In genomic region chr16:1769402-1770300, GRCh38 we compare ENCODE assay signal across 9 cellular contexts. TPM values are rescaled to one million over a fixed set of nuclear protein-coding genes. Genes with fewer than 3 reads are reported as not detected.
DNase-seq lines count a peak whose midpoint lies in the region; ATAC-seq and TF ChIP-seq lines count a peak whose summit lies in the region.
"Had no signal": no experiment of that assay in that cellular context is flagged by ENCODE, and none has a peak within 500 bp of the region (broad histone marks: within the 10 kb centered on the region; RNA-seq: fewer than 3 reads in every experiment).

No MANE protein-coding gene starts in this region.

- DNase-seq in T-helper 2 cell treated with Interferon-gamma antibody and Interleukin-4, amounts not matched to agents 5 μg/mL and 100 μg/mL, for 36 hours (ENCODE audit: low spot score): no peak
- DNase-seq in T-helper 2 cell (no peak), T-helper 17 cell (no peak), fibroblast of pulmonary artery (ENCODE audit: low read depth) (no peak), AG08395 (ENCODE audit: low spot score) (no peak), lower leg skin (ENCODE audit: low spot score in 2 of 2) (no peak)
- DNase-seq in stimulated activated naive CD8-positive, alpha-beta T cell treated with anti-CD3 and anti-CD28 coated beads, Interleukin-15, amount 100 ng/mL, for 72 hours: no peak
- DNase-seq in effector CD4-positive, alpha-beta T cell: no peak
- DNase-seq: NCI-H1694 had no signal

- WGBS in lower leg skin, 2 donors: 71 to 72% methylated on average over 19 to 20 of the region's 27 CpGs

- intact Hi-C loops in lower leg skin (cut with DNase I; ENCODE audit: low total_unique reads): no loop called here

- peak overlapping the region; percentile 74 for H3K4me3 Mint-ChIP-seq in T-helper 2 cell treated with Interferon-gamma antibody and Interleukin-4, amounts not matched to agents 5 μg/mL and 100 μg/mL, for 36 hours
- peak overlapping the region; percentile 58 for H3K4me3 Mint-ChIP-seq in T-helper 17 cell
- peak overlapping the region; percentile 85 to 93 for H3K4me3 Mint-ChIP-seq in stimulated activated naive CD8-positive, alpha-beta T cell treated with anti-CD3 and anti-CD28 coated beads, Interleukin-15, amount 100 ng/mL, for 72 hours

- H3K4me1 Mint-ChIP-seq in T-helper 2 cell treated with Interferon-gamma antibody and Interleukin-4, amounts not matched to agents 5 μg/mL and 100 μg/mL, for 36 hours (ENCODE audit: low read depth): peaks cover 2% of the 10 kb centered on the region
- peaks cover 14% of the 10 kb centered on the region for H3K4me1 Mint-ChIP-seq in T-helper 17 cell
- peaks cover 42% of the 10 kb centered on the region for H3K4me1 Mint-ChIP-seq in stimulated activated naive CD8-positive, alpha-beta T cell treated with anti-CD3 and anti-CD28 coated beads, Interleukin-15, amount 100 ng/mL, for 72 hours

- H3K27ac Mint-ChIP-seq in T-helper 2 cell treated with Interferon-gamma antibody and Interleukin-4, amounts not matched to agents 5 μg/mL and 100 μg/mL, for 36 hours: peak overlapping the region; percentile 55
- peak overlapping the region; percentile 79 for H3K27ac Mint-ChIP-seq in T-helper 17 cell
- H3K27ac Mint-ChIP-seq in stimulated activated naive CD8-positive, alpha-beta T cell treated with anti-CD3 and anti-CD28 coated beads, Interleukin-15, amount 100 ng/mL, for 72 hours: peak overlapping the region in 1 of 2 donors; percentile 88

- H3K36me3 Mint-ChIP-seq in T-helper 2 cell treated with Interferon-gamma antibody and Interleukin-4, amounts not matched to agents 5 μg/mL and 100 μg/mL, for 36 hours (ENCODE audit: low read depth): peaks cover 22% of the 10 kb centered on the region
- no peaks in the 10 kb centered on the region for H3K36me3 Mint-ChIP-seq in T-helper 17 cell (ENCODE audit: low read depth)

- no peak for TF ChIP-seq POLR2A in lower leg skin (IDR thresholded peaks at IDR 0.05)

- H3K4me3 ChIP-seq in fibroblast of pulmonary artery (replicated peaks; ENCODE audit: low read depth, low read length) (peak overlapping the region; percentile 74), lower leg skin (ENCODE audit: low read depth, poor library complexity, severe bottlenecking) (no peak overlapping the region)

- H3K9me3 Mint-ChIP-seq in T-helper 2 cell treated with Interferon-gamma antibody and Interleukin-4, amounts not matched to agents 5 μg/mL and 100 μg/mL, for 36 hours: no peaks in the 10 kb centered on the region
- H3K9me3 Mint-ChIP-seq in stimulated activated naive CD8-positive, alpha-beta T cell treated with anti-CD3 and anti-CD28 coated beads, Interleukin-15, amount 100 ng/mL, for 72 hours: no peaks in the 10 kb centered on the region

- H3K27me3 Mint-ChIP-seq in T-helper 2 cell treated with Interferon-gamma antibody and Interleukin-4, amounts not matched to agents 5 μg/mL and 100 μg/mL, for 36 hours (ENCODE audit: low read depth): no peaks in the 10 kb centered on the region
- no peaks in the 10 kb centered on the region for H3K27me3 Mint-ChIP-seq in T-helper 17 cell
- H3K27me3 Mint-ChIP-seq in stimulated activated naive CD8-positive, alpha-beta T cell treated with anti-CD3 and anti-CD28 coated beads, Interleukin-15, amount 100 ng/mL, for 72 hours: no peaks in the 10 kb centered on the region

- H3K9me3 ChIP-seq in T-helper 17 cell (ENCODE audit: control insufficient read depth, low read length, poor library complexity, severe bottlenecking): no peaks in the 10 kb centered on the region

- no peak for TF ChIP-seq CTCF in fibroblast of pulmonary artery (IDR thresholded peaks at IDR 0.05; ENCODE audit: low read length, missing control alignments)
- TF ChIP-seq CTCF in lower leg skin (IDR thresholded peaks at IDR 0.05): no peak

- ATAC-seq in T-helper 17 cell: no peak
- no peak for ATAC-seq in stimulated activated naive CD8-positive, alpha-beta T cell treated with anti-CD3 and anti-CD28 coated beads, Interleukin-15, amount 100 ng/mL, for 72 hours

RNA-seq across cellular contexts. Expression of gene NME3, which starts 1.7 kb away (rescaled TPM):
- total RNA-seq in T-helper 17 cell (10 to 100 TPM; 54.0 to 61.9 TPM), lower leg skin (10 to 100 TPM; 77.7 to 98.4 (median 85.8) TPM)

RNA-seq across cellular contexts. Expression of gene EME2, which starts 3.0 kb away (rescaled TPM):
- total RNA-seq in T-helper 17 cell: 10 to 100 TPM; 30.6 to 30.8 TPM
- 10 to 100 TPM in 3 of 4 donors, 1 to 10 TPM in 1; 7.6 to 22.3 (median 13.0) TPM for total RNA-seq in lower leg skin

RNA-seq across cellular contexts. Expression of gene MRPS34, which starts 3.3 kb away (rescaled TPM):
- total RNA-seq in T-helper 17 cell: 10 to 100 TPM; 45.1 to 57.5 TPM
- 100 to 1,000 TPM in 3 of 4 donors, 10 to 100 TPM in 1; 90.9 to 126 (median 105) TPM for total RNA-seq in lower leg skin

RNA-seq across cellular contexts. Expression of gene SPSB3, which starts 12.7 kb away (rescaled TPM):
- total RNA-seq in T-helper 17 cell (100 to 1,000 TPM in 1 of 2 donors, 10 to 100 TPM in 1; 92.2 to 101 TPM), lower leg skin (100 to 1,000 TPM; 146 to 238 (median 172) TPM)

RNA-seq across cellular contexts. Expression of gene NUBP2, which starts 13.1 kb away (rescaled TPM):
- total RNA-seq in T-helper 17 cell (10 to 100 TPM; 41.7 to 44.9 TPM), lower leg skin (100 to 1,000 TPM in 1 of 4 donors, 10 to 100 TPM in 3; 79.7 to 108 (median 91.3) TPM)
